ENCODE assay signal across 1 cellular context in genomic region chr16:30534368-30535105, GRCh38.
TF ChIP-seq lines count a peak whose summit lies in the region.

TSS of gene ZNF747 (minus strand) at chr16:30534858. CDS start at chr16:30534679, 179 bp downstream.

TF ChIP-seq in K562, 482 proteins besides CTCF, POLR2A, EP300 and RAD21 (continued from another document and continues in another):
- TF ChIP-seq ZBTB40 (IDR thresholded peaks at IDR 0.05) (peak; percentile 76), ZBTB40 (CRISPR knock-in tag; IDR thresholded peaks at IDR 0.05) (no peak), ZNF217 (CRISPR knock-in tag; IDR thresholded peaks at IDR 0.05) (no peak), ZNF583 (CRISPR knock-in tag; IDR thresholded peaks at IDR 0.05) (peak; percentile 14; the same call in 1 of the 2 replicates), KAT7 (CRISPR knock-in tag; IDR thresholded peaks at IDR 0.05; ENCODE audit: borderline replicate concordance) (peak; percentile 48; the same call in 1 of the 2 replicates), KLF6 (CRISPR knock-in tag; IDR thresholded peaks at IDR 0.05; ENCODE audit: borderline replicate concordance) (peak; percentile 81; the same call in 1 of the 2 replicates), NR3C1 (CRISPR knock-in tag; IDR thresholded peaks at IDR 0.05) (peak; percentile 54; the same call in 1 of the 2 replicates), MAX (CRISPR knock-in tag; IDR thresholded peaks at IDR 0.05) (peak; percentile 73), TBL1XR1 (IDR thresholded peaks at IDR 0.05; ENCODE audit: low read length in 2 of 2) (0 out of 4 replicates have a peak, but pooled peaks of 1 of the 2 experiments have one; percentile 46), MAFG (tag; conservative IDR thresholded peaks at IDR 0.05) (no peak), TBP (optimal IDR thresholded peaks at IDR 0.05; ENCODE audit: low read depth, low read length) (peak; percentile 67), RCOR1 (IDR thresholded peaks at IDR 0.05; ENCODE audit: borderline replicate concordance in 1 of 2, low read depth in 2 of 2, low read length in 2 of 2) (no peak), SAP30 (IDR thresholded peaks at IDR 0.05; ENCODE audit: borderline replicate concordance, insufficient read depth, low read depth, low read length, poor library complexity, severe bottlenecking) (peak; percentile 13), PRPF4 (IDR thresholded peaks at IDR 0.05; ENCODE audit: insufficient read depth, low read depth, low read length, poor library complexity, severe bottlenecking) (peak; percentile 77), ZNF561 (CRISPR knock-in tag; conservative IDR thresholded peaks at IDR 0.05) (no peak), ATF1 (CRISPR knock-in tag; IDR thresholded peaks at IDR 0.05) (no peak), ATF1 (tag; IDR thresholded peaks at IDR 0.05) (peak; percentile 72; the same call in 1 of the 2 replicates), CBFA2T2 (conservative IDR thresholded peaks at IDR 0.05) (no peak), SPI1 (IDR thresholded peaks at IDR 0.05; ENCODE audit: borderline replicate concordance, low read depth, low read length) (0 out of 2 replicates have a peak, but pooled peaks have one; percentile 29), SRF (CRISPR knock-in tag; IDR thresholded peaks at IDR 0.05) (peak in 1 of 2 experiments; percentile 4; a peak in 1 of 4 replicates), ZBTB17 (CRISPR knock-in tag; IDR thresholded peaks at IDR 0.05) (peak; percentile 97), FIP1L1 (IDR thresholded peaks at IDR 0.05; ENCODE audit: low read depth, low read length, poor library complexity, severe bottlenecking) (no peak), GABPB1 (CRISPR knock-in tag; IDR thresholded peaks at IDR 0.05) (peak; percentile 80), THRB (CRISPR knock-in tag; conservative IDR thresholded peaks at IDR 0.05) (no peak), NBN (IDR thresholded peaks at IDR 0.05; ENCODE audit: low read depth) (0 out of 2 replicates have a peak, but pooled peaks have one; percentile 2), ZNF263 (CRISPR knock-in tag; IDR thresholded peaks at IDR 0.05; ENCODE audit: borderline replicate concordance) (peak; percentile 29; the same call in 1 of the 2 replicates), RBM34 (IDR thresholded peaks at IDR 0.05; ENCODE audit: borderline replicate concordance, insufficient read depth, low read length) (no peak), ZNF184 (CRISPR knock-in tag; IDR thresholded peaks at IDR 0.05) (no peak), ELF1 (tag; IDR thresholded peaks at IDR 0.05) (peak; percentile 97), MAFK (IDR thresholded peaks at IDR 0.05; ENCODE audit: low read length) (no peak), POLR2G (IDR thresholded peaks at IDR 0.05; ENCODE audit: low read depth, low read length) (peak; percentile 82), UBTF (IDR thresholded peaks at IDR 0.05; ENCODE audit: borderline replicate concordance in 1 of 2, low read depth in 2 of 2, low read length in 2 of 2) (peak in 1 of 2 experiments; percentile 30; a peak in 1 of 4 replicates), DMBX1 (CRISPR knock-in tag; IDR thresholded peaks at IDR 0.05; ENCODE audit: borderline replicate concordance) (peak; percentile 67; the same call in 1 of the 2 replicates), ZNF431 (CRISPR knock-in tag; IDR thresholded peaks at IDR 0.05) (peak; percentile 28; the same call in 1 of the 2 replicates), JUND (IDR thresholded peaks at IDR 0.05; ENCODE audit: borderline replicate concordance, low read depth, low read length) (peak; percentile 41), JUND (tag; IDR thresholded peaks at IDR 0.05; ENCODE audit: borderline replicate concordance, low read depth, low read length) (no peak), NFRKB (IDR thresholded peaks at IDR 0.05; ENCODE audit: low read depth) (0 out of 2 replicates have a peak, but pooled peaks have one; percentile 76)
- TF ChIP-seq, protein P1, sequence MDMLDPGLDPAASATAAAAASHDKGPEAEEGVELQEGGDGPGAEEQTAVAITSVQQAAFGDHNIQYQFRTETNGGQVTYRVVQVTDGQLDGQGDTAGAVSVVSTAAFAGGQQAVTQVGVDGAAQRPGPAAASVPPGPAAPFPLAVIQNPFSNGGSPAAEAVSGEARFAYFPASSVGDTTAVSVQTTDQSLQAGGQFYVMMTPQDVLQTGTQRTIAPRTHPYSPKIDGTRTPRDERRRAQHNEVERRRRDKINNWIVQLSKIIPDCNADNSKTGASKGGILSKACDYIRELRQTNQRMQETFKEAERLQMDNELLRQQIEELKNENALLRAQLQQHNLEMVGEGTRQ (CRISPR knock-in tag; IDR thresholded peaks at IDR 0.05), result no peak
- TF ChIP-seq, protein P2, sequence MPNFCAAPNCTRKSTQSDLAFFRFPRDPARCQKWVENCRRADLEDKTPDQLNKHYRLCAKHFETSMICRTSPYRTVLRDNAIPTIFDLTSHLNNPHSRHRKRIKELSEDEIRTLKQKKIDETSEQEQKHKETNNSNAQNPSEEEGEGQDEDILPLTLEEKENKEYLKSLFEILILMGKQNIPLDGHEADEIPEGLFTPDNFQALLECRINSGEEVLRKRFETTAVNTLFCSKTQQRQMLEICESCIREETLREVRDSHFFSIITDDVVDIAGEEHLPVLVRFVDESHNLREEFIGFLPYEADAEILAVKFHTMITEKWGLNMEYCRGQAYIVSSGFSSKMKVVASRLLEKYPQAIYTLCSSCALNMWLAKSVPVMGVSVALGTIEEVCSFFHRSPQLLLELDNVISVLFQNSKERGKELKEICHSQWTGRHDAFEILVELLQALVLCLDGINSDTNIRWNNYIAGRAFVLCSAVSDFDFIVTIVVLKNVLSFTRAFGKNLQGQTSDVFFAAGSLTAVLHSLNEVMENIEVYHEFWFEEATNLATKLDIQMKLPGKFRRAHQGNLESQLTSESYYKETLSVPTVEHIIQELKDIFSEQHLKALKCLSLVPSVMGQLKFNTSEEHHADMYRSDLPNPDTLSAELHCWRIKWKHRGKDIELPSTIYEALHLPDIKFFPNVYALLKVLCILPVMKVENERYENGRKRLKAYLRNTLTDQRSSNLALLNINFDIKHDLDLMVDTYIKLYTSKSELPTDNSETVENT (CRISPR knock-in tag; IDR thresholded peaks at IDR 0.05), result peak; percentile 47; the same call in 1 of the 2 replicates
- TF ChIP-seq, protein P3, sequence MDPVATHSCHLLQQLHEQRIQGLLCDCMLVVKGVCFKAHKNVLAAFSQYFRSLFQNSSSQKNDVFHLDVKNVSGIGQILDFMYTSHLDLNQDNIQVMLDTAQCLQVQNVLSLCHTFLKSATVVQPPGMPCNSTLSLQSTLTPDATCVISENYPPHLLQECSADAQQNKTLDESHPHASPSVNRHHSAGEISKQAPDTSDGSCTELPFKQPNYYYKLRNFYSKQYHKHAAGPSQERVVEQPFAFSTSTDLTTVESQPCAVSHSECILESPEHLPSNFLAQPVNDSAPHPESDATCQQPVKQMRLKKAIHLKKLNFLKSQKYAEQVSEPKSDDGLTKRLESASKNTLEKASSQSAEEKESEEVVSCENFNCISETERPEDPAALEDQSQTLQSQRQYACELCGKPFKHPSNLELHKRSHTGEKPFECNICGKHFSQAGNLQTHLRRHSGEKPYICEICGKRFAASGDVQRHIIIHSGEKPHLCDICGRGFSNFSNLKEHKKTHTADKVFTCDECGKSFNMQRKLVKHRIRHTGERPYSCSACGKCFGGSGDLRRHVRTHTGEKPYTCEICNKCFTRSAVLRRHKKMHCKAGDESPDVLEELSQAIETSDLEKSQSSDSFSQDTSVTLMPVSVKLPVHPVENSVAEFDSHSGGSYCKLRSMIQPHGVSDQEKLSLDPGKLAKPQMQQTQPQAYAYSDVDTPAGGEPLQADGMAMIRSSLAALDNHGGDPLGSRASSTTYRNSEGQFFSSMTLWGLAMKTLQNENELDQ (CRISPR knock-in tag; IDR thresholded peaks at IDR 0.05; ENCODE audit: borderline replicate concordance), result peak; percentile 49; the same call in 1 of the 2 replicates
- TF ChIP-seq, protein P4, sequence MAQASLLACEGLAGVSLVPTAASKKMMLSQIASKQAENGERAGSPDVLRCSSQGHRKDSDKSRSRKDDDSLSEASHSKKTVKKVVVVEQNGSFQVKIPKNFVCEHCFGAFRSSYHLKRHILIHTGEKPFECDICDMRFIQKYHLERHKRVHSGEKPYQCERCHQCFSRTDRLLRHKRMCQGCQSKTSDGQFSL (CRISPR knock-in tag; IDR thresholded peaks at IDR 0.05), result 0 out of 2 replicates have a peak, but pooled peaks have one; percentile 13
- TF ChIP-seq, protein P4 (tag; IDR thresholded peaks at IDR 0.05), result no peak
